2 cellular contexts compared by ENCODE assay signal in genomic region chr3:53823026-53823955, GRCh38.
TF ChIP-seq lines count a peak whose summit lies in the region.

No MANE protein-coding gene starts in this region.

TF ChIP-seq in A549, 52 proteins besides CTCF, POLR2A, EP300 and RAD21:
- TF ChIP-seq NPAS2 (CRISPR knock-in tag; IDR thresholded peaks at IDR 0.05; ENCODE audit: borderline replicate concordance) = no peak
- no peak for TF ChIP-seq FOSB (CRISPR knock-in tag; IDR thresholded peaks at IDR 0.05)
- TF ChIP-seq RCOR1 (IDR thresholded peaks at IDR 0.05; ENCODE audit: low read depth, low read length) = no peak
- TF ChIP-seq SMC3 (IDR thresholded peaks at IDR 0.05) = no peak
- no peak for TF ChIP-seq EHMT2 (IDR thresholded peaks at IDR 0.05; ENCODE audit: low read depth)
- TF ChIP-seq TFCP2L1 (CRISPR knock-in tag; IDR thresholded peaks at IDR 0.05) = no peak
- TF ChIP-seq NFE2L2 (conservative IDR thresholded peaks at IDR 0.05; ENCODE audit: low read length) = no peak
TF ChIP-seq in A549: peak in this region for 0.

TF ChIP-seq in K562, 482 proteins besides CTCF, POLR2A, EP300 and RAD21:
- TF ChIP-seq HNRNPL (IDR thresholded peaks at IDR 0.05; ENCODE audit: low read depth, low read length) = peak; percentile 29; the same call in 1 of the 2 replicates
- TF ChIP-seq ZBTB33 (CRISPR knock-in tag; IDR thresholded peaks at IDR 0.05) = 0 out of 2 replicates have a peak, but pooled peaks have one; percentile 12
- TF ChIP-seq CCAR2 (IDR thresholded peaks at IDR 0.05; ENCODE audit: low read depth, low read length) = no peak
- TF ChIP-seq NR2F6 (CRISPR knock-in tag; IDR thresholded peaks at IDR 0.05) = no peak
